Comparison of ENCODE assay signal across 1 cellular context in genomic region chr14:80095623-80096022, GRCh38.
TF ChIP-seq lines count a peak whose summit lies in the region.

No MANE protein-coding gene starts in this region.

TF ChIP-seq in A549, 52 proteins besides CTCF, POLR2A, EP300 and RAD21 (continued from another document):
- 0 out of 5 replicates have a peak, but pooled peaks of 1 of the 2 experiments have one; percentile 23 for TF ChIP-seq JUN (IDR thresholded peaks at IDR 0.05)
- no peak for TF ChIP-seq ATOH8 (CRISPR knock-in tag; IDR thresholded peaks at IDR 0.05; ENCODE audit: low read depth)
- no peak for TF ChIP-seq CBX2 (IDR thresholded peaks at IDR 0.05; ENCODE audit: borderline replicate concordance, low read depth)
- TF ChIP-seq GATA3 (IDR thresholded peaks at IDR 0.05; ENCODE audit: borderline replicate concordance) = peak; percentile 69; the same call in 1 of the 2 replicates
- no peak for TF ChIP-seq POLR2AphosphoS2 (conservative IDR thresholded peaks at IDR 0.05; ENCODE audit: low read length)
- TF ChIP-seq FOSB (CRISPR knock-in tag; IDR thresholded peaks at IDR 0.05) = no peak
- TF ChIP-seq NPAS2 (CRISPR knock-in tag; IDR thresholded peaks at IDR 0.05; ENCODE audit: borderline replicate concordance) = no peak
- TF ChIP-seq MAX (IDR thresholded peaks at IDR 0.05) = 0 out of 2 replicates have a peak, but pooled peaks have one; percentile 28
- TF ChIP-seq HOXA7 (CRISPR knock-in tag; IDR thresholded peaks at IDR 0.05) = no peak
- TF ChIP-seq BHLHE40 (IDR thresholded peaks at IDR 0.05; ENCODE audit: low read depth, low read length) = no peak
